ENCODE assay signal across 7 cellular contexts in genomic region chr6:107682721-107683120, GRCh38.
"Had no signal": no experiment of that assay in that cellular context is flagged by ENCODE, and none has a peak within 500 bp of the region (broad histone marks: within the 10 kb centered on the region; RNA-seq: fewer than 3 reads in every experiment).

No MANE protein-coding gene starts in this region.

- H3K9ac ChIP-seq: KMS-11 had no signal

- ATAC-seq: HepG2, K562 had no signal

- H3K4me3 ChIP-seq: K562 had no signal

- H3K4me2 ChIP-seq: KMS-11 had no signal

- H3K27ac ChIP-seq: HL-60, KMS-11 had no signal

- DNase-seq: IMR-90, KBM-7, KG1 had no signal
